ENCODE assay signal across 8 cellular contexts in genomic region chr4:83219344-83219990, GRCh38.
DNase-seq lines count a peak whose midpoint lies in the region; ATAC-seq and TF ChIP-seq lines count a peak whose summit lies in the region.

No MANE protein-coding gene starts in this region.

- DNase-seq in DMS53 treated with DMSO at 0.1 percent for 48 hours (lab: John Stamatoyannopoulos, UW; ENCODE audit: unreplicated experiment) = peak; percentile 31
- peak; percentile 64 for DNase-seq in NCI-H1105 (lab: John Stamatoyannopoulos, UW)
- DNase-seq in activated CD8-positive, alpha-beta memory T cell treated with anti-CD3 and anti-CD28 coated beads, Interleukin-2, amount 50 U/mL, for 48 hours = peak; percentile 72
- peak; percentile 38 for DNase-seq in germinal center (ENCODE audit: low spot score)
- peak; percentile 49 to 60 for DNase-seq in stimulated activated CD8-positive, alpha-beta memory T cell treated with anti-CD3 and anti-CD28 coated beads, Interleukin-15, amount 100 ng/mL, for 48 hours (ENCODE audit: low read depth in 2 of 2)
- DNase-seq in brain microvascular endothelial cell = no peak

- no peaks in the 10 kb centered on the region for H3K27me3 ChIP-seq in brain microvascular endothelial cell (replicated peaks)

- no peak for TF ChIP-seq CTCF in brain microvascular endothelial cell (IDR thresholded peaks at IDR 0.05; ENCODE audit: low read depth, low read length, missing control alignments)

- H3K4me3 ChIP-seq in brain microvascular endothelial cell (ENCODE audit: low read depth, low read length) = no peak overlapping the region

- in situ Hi-C loops in brain microvascular endothelial cell (cut with HindIII; ENCODE audit: low pct_ligation_motif_present, low sequenced_read_pairs) = no loop called here

- no peak overlapping the region for H3K27ac ChIP-seq in brain microvascular endothelial cell

- H3K36me3 ChIP-seq in brain microvascular endothelial cell (replicated peaks) = no peaks in the 10 kb centered on the region

- no peak for ATAC-seq in HG03095 (IDR thresholded peaks at IDR 0.05; ENCODE audit: unreplicated experiment)
- no peak for ATAC-seq in HG03565 (IDR thresholded peaks at IDR 0.05; ENCODE audit: unreplicated experiment)
